ENCODE assay signal across 10 cellular contexts in the genomic region with DNA sequence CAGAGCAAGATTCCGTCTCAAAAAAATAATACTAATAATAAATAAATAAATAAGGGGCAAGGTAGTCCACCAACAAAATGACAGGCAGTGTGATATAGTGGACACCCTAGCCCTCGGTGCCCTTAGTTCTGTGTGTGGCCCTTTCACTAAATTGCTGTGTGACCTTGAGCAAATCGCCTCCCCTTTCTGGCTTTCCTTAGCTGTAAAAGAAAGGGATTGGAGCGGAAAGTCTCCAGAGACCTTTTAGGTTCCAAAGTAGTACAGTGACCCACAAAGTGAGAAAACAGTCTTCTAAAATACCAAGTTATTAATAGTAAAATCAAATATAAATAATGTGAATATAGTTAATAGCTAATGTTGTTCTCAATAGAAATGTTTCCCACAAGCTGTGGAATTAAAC. TPM values are rescaled to one million over a fixed set of nuclear protein-coding genes. Genes with fewer than 3 reads are reported as not detected.
DNase-seq lines count a peak whose midpoint lies in the region; ATAC-seq and TF ChIP-seq lines count a peak whose summit lies in the region.
"Had no signal": no experiment of that assay in that cellular context is flagged by ENCODE, and none has a peak within 500 bp of the region (broad histone marks: within the 10 kb centered on the region; RNA-seq: fewer than 3 reads in every experiment).

No MANE protein-coding gene starts in this region.

- no peaks in the 10 kb centered on the region for H3K9me3 ChIP-seq in heart left ventricle
- H3K9me3 ChIP-seq in muscle layer of colon (ENCODE audit: low read length): no peaks in the 10 kb centered on the region
- no peaks in the 10 kb centered on the region for H3K9me3 ChIP-seq in upper lobe of right lung
- H3K9me3 ChIP-seq: mucosa of descending colon had no signal

- no peaks in the 10 kb centered on the region for H3K9me3 Mint-ChIP-seq in dendritic cell treated with granulocyte-macrophage colony-stimulating factor and Interleukin-4, amounts not matched to agents 40 ng/mL and 50 ng/mL, for 4 days

- intact Hi-C loops in heart left ventricle (cut with DNase I) (loop anchor here in 1 of 10 donors (10.0 kb wide), 1 partner anchor 383 kb away; a partner anchor contains a TSS), Right ventricle myocardium superior (cut with DNase I) (no loop called here), upper lobe of right lung (cut with DNase I) (no loop called here)
- intact Hi-C loops in dendritic cell treated with granulocyte-macrophage colony-stimulating factor and Interleukin-4, amounts not matched to agents 40 ng/mL and 50 ng/mL, for 4 days (cut with micrococcal nuclease): no loop called here

- H3K27ac Mint-ChIP-seq in dendritic cell treated with granulocyte-macrophage colony-stimulating factor and Interleukin-4, amounts not matched to agents 40 ng/mL and 50 ng/mL, for 4 days: peak overlapping the region; percentile 95

- H3K36me3 ChIP-seq in heart left ventricle (peaks cover 0 to 35% (median 0%) of the 10 kb centered on the region in 9 donors), muscle layer of colon (ENCODE audit: insufficient read depth, low read length) (peaks cover 21% of the 10 kb centered on the region), upper lobe of right lung (no peaks in the 10 kb centered on the region)

- TF ChIP-seq CTCF in heart left ventricle (IDR thresholded peaks at IDR 0.05) (no peak), upper lobe of right lung (IDR thresholded peaks at IDR 0.05) (no peak)

- ATAC-seq in heart left ventricle: no peak
- ATAC-seq in Right ventricle myocardium superior (ENCODE audit: poor library complexity): no peak
- no peak for ATAC-seq in upper lobe of right lung
- no peak for ATAC-seq in GM18907 (IDR thresholded peaks at IDR 0.05; ENCODE audit: unreplicated experiment)
- no peak for ATAC-seq in GM18511 (IDR thresholded peaks at IDR 0.05; ENCODE audit: unreplicated experiment)

- H3K27me3 ChIP-seq in heart left ventricle: no peaks in the 10 kb centered on the region
- no peaks in the 10 kb centered on the region for H3K27me3 ChIP-seq in muscle layer of colon (ENCODE audit: control insufficient read depth in 1 of 2, insufficient read depth in 2 of 2, low read length in 2 of 2)
- H3K27me3 ChIP-seq in upper lobe of right lung: no peaks in the 10 kb centered on the region

- H3K4me3 ChIP-seq in heart left ventricle (peak overlapping the region in 11 of 12 donors; percentile 20 to 100 (median 44)), muscle layer of colon (ENCODE audit: low read depth in 1 of 2, low read length in 2 of 2) (peak overlapping the region; percentile 6 to 64), upper lobe of right lung (peak overlapping the region; percentile 39)
- H3K4me3 ChIP-seq: mucosa of descending colon had no signal

- no peak for DNase-seq in heart left ventricle
- no peak for DNase-seq in Right ventricle myocardium superior
- DNase-seq in upper lobe of right lung: no peak
- DNase-seq in NCI-H526 (lab: John Stamatoyannopoulos, UW): no peak
- DNase-seq: effector CD8-positive, alpha-beta T cell had no signal

- peaks cover 72% of the 10 kb centered on the region for H3K36me3 Mint-ChIP-seq in dendritic cell treated with granulocyte-macrophage colony-stimulating factor and Interleukin-4, amounts not matched to agents 40 ng/mL and 50 ng/mL, for 4 days (ENCODE audit: low read depth)

- peaks cover 96% of the 10 kb centered on the region for H3K4me1 Mint-ChIP-seq in dendritic cell treated with granulocyte-macrophage colony-stimulating factor and Interleukin-4, amounts not matched to agents 40 ng/mL and 50 ng/mL, for 4 days (ENCODE audit: low read depth)

- H3K4me3 Mint-ChIP-seq in dendritic cell treated with granulocyte-macrophage colony-stimulating factor and Interleukin-4, amounts not matched to agents 40 ng/mL and 50 ng/mL, for 4 days: peak overlapping the region; percentile 66

- TF ChIP-seq POLR2A in heart left ventricle (IDR thresholded peaks at IDR 0.05): no peak

- peak overlapping the region; percentile 96 to 100 (median 98) for H3K27ac ChIP-seq in heart left ventricle
- H3K27ac ChIP-seq in muscle layer of colon (ENCODE audit: low read depth, low read length): peak overlapping the region; percentile 95
- H3K27ac ChIP-seq in upper lobe of right lung: peak overlapping the region; percentile 95

- H3K9ac ChIP-seq in muscle layer of colon (ENCODE audit: low read length): peak overlapping the region; percentile 67

- 17 to 48% (median 26%) methylated on average over 4 of the region's 4 CpGs for WGBS in heart left ventricle, 4 donors

- no peaks in the 10 kb centered on the region for H3K27me3 Mint-ChIP-seq in dendritic cell treated with granulocyte-macrophage colony-stimulating factor and Interleukin-4, amounts not matched to agents 40 ng/mL and 50 ng/mL, for 4 days

- H3K4me1 ChIP-seq in heart left ventricle (peaks cover 62 to 100% (median 99%) of the 10 kb centered on the region in 12 donors), muscle layer of colon (ENCODE audit: insufficient read depth, low read length) (peaks cover 85% of the 10 kb centered on the region), upper lobe of right lung (peaks cover 99% of the 10 kb centered on the region)

RNA-seq across cellular contexts. Expression of a gene that starts 7.6 kb away (rescaled TPM):
- total RNA-seq in heart left ventricle (100 to 1,000 TPM; 223 to 396 (median 279) TPM), Right ventricle myocardium superior (270 TPM), upper lobe of right lung (235 TPM)
- 100 to 1,000 TPM; 257 to 272 TPM for polyA plus RNA-seq in heart left ventricle

RNA-seq across cellular contexts. Expression of a gene that starts 31.3 kb away (rescaled TPM):
- 10 to 100 TPM in 1 of 9 donors, 1 to 10 TPM in 5, under 1 TPM in 3; 0.60 to 10.2 (median 1.6) TPM for total RNA-seq in heart left ventricle
- polyA plus RNA-seq in heart left ventricle: 1 to 10 TPM in 1 of 2 donors, under 1 TPM in 1; 0.90 to 1.8 TPM
- 1.4 TPM for total RNA-seq in Right ventricle myocardium superior
- total RNA-seq in upper lobe of right lung: 30.7 TPM

RNA-seq across cellular contexts. Expression of a gene that starts 39.8 kb away (rescaled TPM):
- total RNA-seq in heart left ventricle (under 1 TPM; 0.12 to 0.53 (median 0.32) TPM), Right ventricle myocardium superior (0.16 TPM), upper lobe of right lung (0.52 TPM)
- polyA plus RNA-seq in heart left ventricle: under 1 TPM; 0.15 to 0.42 TPM
